Comparison of ENCODE assay signal across 1 cellular context in genomic region chr3:145698749-145699148, GRCh38.
TF ChIP-seq lines count a peak whose summit lies in the region.

No MANE protein-coding gene starts in this region.

TF ChIP-seq in SK-N-SH, 30 proteins besides CTCF, POLR2A, EP300 and RAD21 (continued from another document):
- TF ChIP-seq REST (IDR thresholded peaks at IDR 0.05; ENCODE audit: low read depth, low read length) (no peak), FOXJ3 (CRISPR knock-in tag; IDR thresholded peaks at IDR 0.05) (no peak)
